Comparison of ENCODE assay signal across 17 cellular contexts in genomic region chr15:66164788-66165187, GRCh38.
DNase-seq lines count a peak whose midpoint lies in the region; ATAC-seq and TF ChIP-seq lines count a peak whose summit lies in the region.
"Had no signal": no experiment of that assay in that cellular context is flagged by ENCODE, and none has a peak within 500 bp of the region (broad histone marks: within the 10 kb centered on the region; RNA-seq: fewer than 3 reads in every experiment).

No MANE protein-coding gene starts in this region.

- H3K79me2 ChIP-seq in SU-DHL-6 (ENCODE audit: insufficient read depth, low read length) = no peaks in the 10 kb centered on the region

- H3F3A ChIP-seq in SU-DHL-6 (ENCODE audit: insufficient read depth) = peaks cover 16% of the 10 kb centered on the region

- H3K27me3 ChIP-seq in SU-DHL-6 (ENCODE audit: low read length) = no peaks in the 10 kb centered on the region

- no peak overlapping the region for H2AFZ ChIP-seq in SU-DHL-6 (ENCODE audit: low read depth, low read length, severe bottlenecking)
- H2AFZ ChIP-seq: GM23338, PC-9 had no signal

- peak overlapping the region; percentile 46 for H3K9ac ChIP-seq in SU-DHL-6 (ENCODE audit: low read length)
- H3K9ac ChIP-seq: SK-N-SH had no signal

- no peaks in the 10 kb centered on the region for H3K9me2 ChIP-seq in SU-DHL-6 (replicated peaks; ENCODE audit: insufficient read depth, low read length)
- H3K9me2 ChIP-seq: SK-N-SH had no signal

- ATAC-seq in GM19035 (IDR thresholded peaks at IDR 0.05; ENCODE audit: unreplicated experiment) (no peak), HG02610 (IDR thresholded peaks at IDR 0.05; ENCODE audit: unreplicated experiment) (no peak)
- ATAC-seq: GM23338, HepG2 had no signal

- H3K4me2 ChIP-seq in SU-DHL-6 (ENCODE audit: low read depth, low read length, poor library complexity, severe bottlenecking) = peak overlapping the region; percentile 16
- H3K4me2 ChIP-seq: GM23338, PC-9, SK-N-SH had no signal

- no peaks in the 10 kb centered on the region for H3K9me3 ChIP-seq in SU-DHL-6 (ENCODE audit: insufficient read depth, low read length)
- H3K9me3 ChIP-seq: Caco-2, SK-N-SH had no signal

- H3K4me3 ChIP-seq in SU-DHL-6 (ENCODE audit: insufficient read depth, low read length, poor library complexity, severe bottlenecking) = no peak overlapping the region
- H3K4me3 ChIP-seq: GM23338, PC-9 had no signal

- TF ChIP-seq CTCF in SU-DHL-6 (IDR thresholded peaks at IDR 0.05; ENCODE audit: insufficient read depth, low read length, poor library complexity, severe bottlenecking) = no peak

- H4K20me1 ChIP-seq in SU-DHL-6 (ENCODE audit: low read depth, low read length) = no peaks in the 10 kb centered on the region

- peak overlapping the region; percentile 59 for H3K27ac ChIP-seq in SU-DHL-6 (ENCODE audit: low read depth, low read length)
- H3K27ac ChIP-seq: PC-9 had no signal

- no peaks in the 10 kb centered on the region for H3K36me3 ChIP-seq in SU-DHL-6 (ENCODE audit: low read length)

- DNase-seq in COR-L47 (lab: John Stamatoyannopoulos, UW) (peak; percentile 59), NCI-H1105 treated with DMSO at 0.1 percent for 48 hours (lab: John Stamatoyannopoulos, UW) (peak; percentile 49), NCI-H524 treated with DMSO at 0.1 percent for 48 hours (lab: John Stamatoyannopoulos, UW) (peak; percentile 82), NCI-H2196 (lab: John Stamatoyannopoulos, UW; ENCODE audit: unreplicated experiment) (no peak)
- DNase-seq: Caco-2, DMS53, KG1, NCI-H510A treated with DMSO at 0.1 percent for 48 hours, PC-9, SK-N-SH, T-helper 1 cell, T1000 had no signal
